ENCODE assay signal across 29 cellular contexts in genomic region chr14:72604133-72604532, GRCh38.
"Had no signal": no experiment of that assay in that cellular context is flagged by ENCODE, and none has a peak within 500 bp of the region (broad histone marks: within the 10 kb centered on the region; RNA-seq: fewer than 3 reads in every experiment).

No MANE protein-coding gene starts in this region.

- H3K4me3 ChIP-seq: ascending aorta, coronary artery, dorsolateral prefrontal cortex, lower lobe of right lung, ovary, prostate gland, sigmoid colon, upper lobe of left lung had no signal

- H3K9me3 ChIP-seq: ascending aorta, lower lobe of right lung, ovary, prostate gland, sigmoid colon, upper lobe of left lung had no signal

- H3K27ac ChIP-seq: ascending aorta, coronary artery, dorsolateral prefrontal cortex, lower lobe of right lung, ovary, prostate gland, sigmoid colon, upper lobe of left lung had no signal

- H3K27me3 Mint-ChIP-seq: activated T-cell treated with anti-CD3 and anti-CD28 coated beads, Interleukin-2, amount 50 U/mL, for 24 hours; brain had no signal

- H3K36me3 ChIP-seq: ascending aorta, lower lobe of right lung, ovary, prostate gland, sigmoid colon, upper lobe of left lung had no signal

- H3K4me1 ChIP-seq: ascending aorta, lower lobe of right lung, prostate gland, sigmoid colon, upper lobe of left lung had no signal

- H3K9me3 Mint-ChIP-seq: activated CD4-positive, alpha-beta T cell treated with anti-CD3 and anti-CD28 coated beads, Interleukin-2, amount 10 ng/mL, durations not matched to agents 7 days and 5 days; activated naive CD4-positive, alpha-beta T cell treated with anti-CD3 and anti-CD28 coated beads, Interleukin-2, amount 10 ng/mL, durations not matched to agents 7 days and 5 days; activated T-cell treated with anti-CD3 and anti-CD28 coated beads, Interleukin-2, amount 50 U/mL, for 24 hours; brain; effector memory CD8-positive, alpha-beta T cell; nephron; stimulated activated memory B cell treated with anti-CD40 and anti-IgM and Interleukin-4, amounts not matched to agents 10 μg/mL and 1 μg/mL and 100 μg/mL, for 72 hours; stimulated activated naive CD8-positive, alpha-beta T cell treated with anti-CD3 and anti-CD28 coated beads, Interleukin-15, amount 100 ng/mL, for 72 hours had no signal

- ATAC-seq: activated CD8-positive, alpha-beta T cell treated with anti-CD3 and anti-CD28 coated beads, Interleukin-2, amount 10 ng/mL, durations not matched to agents 7 days and 5 days; effector memory CD8-positive, alpha-beta T cell; lower lobe of right lung; stimulated activated memory B cell treated with anti-CD40 and anti-IgM and Interleukin-4, amounts not matched to agents 10 μg/mL and 1 μg/mL and 100 μg/mL, for 72 hours; stimulated activated naive CD8-positive, alpha-beta T cell treated with anti-CD3 and anti-CD28 coated beads, Interleukin-15, amount 100 ng/mL, for 72 hours had no signal

- DNase-seq: activated CD4-positive, alpha-beta T cell treated with anti-CD3 and anti-CD28 coated beads for 1 hour; activated CD4-positive, alpha-beta T cell treated with anti-CD3 and anti-CD28 coated beads, Interleukin-2, amount 10 ng/mL, durations not matched to agents 7 days and 5 days; activated CD8-positive, alpha-beta T cell treated with anti-CD3 and anti-CD28 coated beads, Interleukin-2, amount 10 ng/mL, durations not matched to agents 7 days and 5 days; activated gamma-delta T cell; activated naive CD4-positive, alpha-beta T cell treated with anti-CD3 and anti-CD28 coated beads, Interleukin-2, amount 10 ng/mL, durations not matched to agents 7 days and 5 days; activated naive CD8-positive, alpha-beta T cell treated with anti-CD3 and anti-CD28 coated beads, Interleukin-2, amount 10 ng/mL, durations not matched to agents 7 days and 5 days; activated T-cell treated with anti-CD3 and anti-CD28 coated beads, Interleukin-2, amount 50 U/mL, for 24 hours; dorsolateral prefrontal cortex; effector memory CD8-positive, alpha-beta T cell; foreskin fibroblast; hippocampal formation; kidney; lower lobe of right lung; mesenchymal stem cell; ovary; retina; sigmoid colon; small intestine; stimulated activated CD4-positive, alpha-beta T cell treated with anti-CD3 and anti-CD28 coated beads, Interleukin-4, amount 100 ng/mL, for 24 hours; stimulated activated naive CD8-positive, alpha-beta T cell treated with anti-CD3 and anti-CD28 coated beads, Interleukin-15, amount 100 ng/mL, for 72 hours; substantia nigra; T-helper 2 cell; upper lobe of left lung had no signal

- H3K27ac Mint-ChIP-seq: activated CD4-positive, alpha-beta T cell treated with anti-CD3 and anti-CD28 coated beads, Interleukin-2, amount 10 ng/mL, durations not matched to agents 7 days and 5 days; activated CD8-positive, alpha-beta T cell treated with anti-CD3 and anti-CD28 coated beads, Interleukin-2, amount 10 ng/mL, durations not matched to agents 7 days and 5 days; activated naive CD4-positive, alpha-beta T cell treated with anti-CD3 and anti-CD28 coated beads, Interleukin-2, amount 10 ng/mL, durations not matched to agents 7 days and 5 days; activated naive CD8-positive, alpha-beta T cell treated with anti-CD3 and anti-CD28 coated beads, Interleukin-2, amount 10 ng/mL, durations not matched to agents 7 days and 5 days; activated T-cell treated with anti-CD3 and anti-CD28 coated beads, Interleukin-2, amount 50 U/mL, for 24 hours; effector memory CD8-positive, alpha-beta T cell; stimulated activated memory B cell treated with anti-CD40 and anti-IgM and Interleukin-4, amounts not matched to agents 10 μg/mL and 1 μg/mL and 100 μg/mL, for 72 hours; stimulated activated naive CD8-positive, alpha-beta T cell treated with anti-CD3 and anti-CD28 coated beads, Interleukin-15, amount 100 ng/mL, for 72 hours had no signal

- H3K36me3 Mint-ChIP-seq: activated naive CD4-positive, alpha-beta T cell treated with anti-CD3 and anti-CD28 coated beads, Interleukin-2, amount 10 ng/mL, durations not matched to agents 7 days and 5 days; activated naive CD8-positive, alpha-beta T cell treated with anti-CD3 and anti-CD28 coated beads, Interleukin-2, amount 10 ng/mL, durations not matched to agents 7 days and 5 days; brain; stimulated activated memory B cell treated with anti-CD40 and anti-IgM and Interleukin-4, amounts not matched to agents 10 μg/mL and 1 μg/mL and 100 μg/mL, for 72 hours had no signal

- H3K4me3 Mint-ChIP-seq: activated CD4-positive, alpha-beta T cell treated with anti-CD3 and anti-CD28 coated beads, Interleukin-2, amount 10 ng/mL, durations not matched to agents 7 days and 5 days; activated CD8-positive, alpha-beta T cell treated with anti-CD3 and anti-CD28 coated beads, Interleukin-2, amount 10 ng/mL, durations not matched to agents 7 days and 5 days; activated naive CD4-positive, alpha-beta T cell treated with anti-CD3 and anti-CD28 coated beads, Interleukin-2, amount 10 ng/mL, durations not matched to agents 7 days and 5 days; activated naive CD8-positive, alpha-beta T cell treated with anti-CD3 and anti-CD28 coated beads, Interleukin-2, amount 10 ng/mL, durations not matched to agents 7 days and 5 days; activated T-cell treated with anti-CD3 and anti-CD28 coated beads, Interleukin-2, amount 50 U/mL, for 24 hours; brain; effector memory CD8-positive, alpha-beta T cell; nephron; stimulated activated memory B cell treated with anti-CD40 and anti-IgM and Interleukin-4, amounts not matched to agents 10 μg/mL and 1 μg/mL and 100 μg/mL, for 72 hours; stimulated activated naive CD8-positive, alpha-beta T cell treated with anti-CD3 and anti-CD28 coated beads, Interleukin-15, amount 100 ng/mL, for 72 hours had no signal

- H3K27me3 ChIP-seq: ascending aorta, dorsolateral prefrontal cortex, ovary, sigmoid colon, upper lobe of left lung had no signal
